In the genomic region with DNA sequence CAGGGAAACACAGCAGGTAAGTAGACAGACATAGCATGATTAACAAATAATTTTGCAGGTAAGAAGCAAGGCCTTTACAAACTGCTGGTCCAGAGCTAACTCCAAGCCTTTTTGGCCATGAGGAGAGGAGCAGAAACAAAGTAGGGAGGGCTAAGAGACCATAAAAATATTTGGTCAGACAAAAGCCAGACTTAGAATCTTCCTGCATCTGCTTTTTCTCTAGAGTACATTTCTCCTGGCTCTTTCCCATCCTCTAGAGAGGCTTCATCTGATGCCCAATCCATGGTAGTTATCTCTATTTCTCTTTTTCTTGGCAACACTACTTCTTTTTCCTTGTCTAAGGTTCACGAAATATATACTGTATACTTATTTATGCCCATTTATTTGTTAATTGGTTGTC, we compare ENCODE assay signal across 8 cellular contexts.
"Had no signal": no experiment of that assay in that cellular context is flagged by ENCODE, and none has a peak within 500 bp of the region (broad histone marks: within the 10 kb centered on the region; RNA-seq: fewer than 3 reads in every experiment).

No MANE protein-coding gene starts in this region.

- H3K27ac ChIP-seq: GM23248 had no signal

- H2AFZ ChIP-seq: GM23248 had no signal

- ATAC-seq: K562 had no signal

- H3K4me3 Mint-ChIP-seq: H9 had no signal

- DNase-seq: GM23248, GOT3, H9, HCEC 1CT, IMR-90 had no signal

- H3K9ac ChIP-seq: GM23248 had no signal

- H3K9me3 Mint-ChIP-seq: H9 had no signal

- H3K4me3 ChIP-seq: GM23248, K562 had no signal

- FAIRE-seq: H54, HTR-8/SVneo, K562 had no signal
